ENCODE assay signal across 8 cellular contexts in genomic region chr2:241271641-241272297, GRCh38.
DNase-seq lines count a peak whose midpoint lies in the region; TF ChIP-seq lines count a peak whose summit lies in the region.

No MANE protein-coding gene starts in this region.

- DNase-seq in GM04503 (ENCODE audit: low read depth) = peak; percentile 42
- DNase-seq in HEK293T (ENCODE audit: extremely low spot score) = peak; percentile 58
- DNase-seq in NT2/D1 (ENCODE audit: low read depth, low spot score) = no peak
- DNase-seq in activated T-cell treated with anti-CD3 and anti-CD28 coated beads for 24 hours (ENCODE audit: low read depth) = peak; percentile 48
- peak; percentile 83 for DNase-seq in epithelial cell of esophagus (ENCODE audit: low read depth)
- DNase-seq in midbrain (lab: John Stamatoyannopoulos, UW) = peak; percentile 76
- DNase-seq in stimulated activated CD8-positive, alpha-beta memory T cell treated with anti-CD3 and anti-CD28 coated beads, Interleukin-15, amount 100 ng/mL, for 1 hour (ENCODE audit: low read depth) = peak; percentile 27
- no peak for DNase-seq in NAMALWA (ENCODE audit: low spot score)

- H3K9ac ChIP-seq in NT2/D1 (ENCODE audit: insufficient read length, low read depth) = peak overlapping the region; percentile 73

- peak overlapping the region; percentile 66 for H3K4me3 ChIP-seq in NT2/D1 (ENCODE audit: insufficient read length, low read depth)
- H3K4me3 ChIP-seq in epithelial cell of esophagus (ENCODE audit: low read length) = peak overlapping the region; percentile 81

- CTCF ChIA-PET in HEK293T (lab: Yijun Ruan, JAX) = no interaction called here

- peaks cover 14% of the 10 kb centered on the region; the same call in 1 of the 2 replicates for H3K9me3 ChIP-seq in NT2/D1 (ENCODE audit: insufficient read depth, low read length)

- H3K27me3 ChIP-seq in NT2/D1 (ENCODE audit: insufficient read depth, insufficient read length) = no peaks in the 10 kb centered on the region

- peaks cover 13% of the 10 kb centered on the region for H3K4me1 ChIP-seq in NT2/D1 (ENCODE audit: insufficient read depth, insufficient read length)

- H3K36me3 ChIP-seq in NT2/D1 (ENCODE audit: insufficient read depth, insufficient read length, low read length) = peaks cover 48% of the 10 kb centered on the region

- no peak for TF ChIP-seq CTCF in epithelial cell of esophagus (IDR thresholded peaks at IDR 0.05; ENCODE audit: insufficient read depth, low read depth, low read length, missing control alignments)

- POLR2A ChIA-PET in HEK293T (lab: Yijun Ruan, JAX) = interaction anchor here (0.8 kb wide), 1 partner anchor 44 kb away, joined by 3 read pairs; the partner anchor contains the start of genes HDLBP and SEPTIN2

TF ChIP-seq in HEK293T, 16 proteins besides CTCF, POLR2A, EP300 and RAD21:
- TF ChIP-seq SP1 (IDR thresholded peaks at IDR 0.05) = no peak
- TF ChIP-seq L3MBTL2 (conservative IDR thresholded peaks at IDR 0.05) = peak; percentile 22; the same call in 1 of the 2 replicates

Comparison
In these comparisons a context has a peak if more than half of its experiments do, and no peak if none do; other contexts are left out.
1. DNase-seq: peak in GM04503 (single experiment), HEK293T (single experiment), activated T-cell treated with anti-CD3 and anti-CD28 coated beads for 24 hours (single experiment), epithelial cell of esophagus (single experiment), midbrain (single experiment) and stimulated activated CD8-positive, alpha-beta memory T cell treated with anti-CD3 and anti-CD28 coated beads, Interleukin-15, amount 100 ng/mL, for 1 hour (single experiment); none in NT2/D1 (single experiment) and NAMALWA (single experiment).